9 cellular contexts compared by ENCODE assay signal in the genomic region with DNA sequence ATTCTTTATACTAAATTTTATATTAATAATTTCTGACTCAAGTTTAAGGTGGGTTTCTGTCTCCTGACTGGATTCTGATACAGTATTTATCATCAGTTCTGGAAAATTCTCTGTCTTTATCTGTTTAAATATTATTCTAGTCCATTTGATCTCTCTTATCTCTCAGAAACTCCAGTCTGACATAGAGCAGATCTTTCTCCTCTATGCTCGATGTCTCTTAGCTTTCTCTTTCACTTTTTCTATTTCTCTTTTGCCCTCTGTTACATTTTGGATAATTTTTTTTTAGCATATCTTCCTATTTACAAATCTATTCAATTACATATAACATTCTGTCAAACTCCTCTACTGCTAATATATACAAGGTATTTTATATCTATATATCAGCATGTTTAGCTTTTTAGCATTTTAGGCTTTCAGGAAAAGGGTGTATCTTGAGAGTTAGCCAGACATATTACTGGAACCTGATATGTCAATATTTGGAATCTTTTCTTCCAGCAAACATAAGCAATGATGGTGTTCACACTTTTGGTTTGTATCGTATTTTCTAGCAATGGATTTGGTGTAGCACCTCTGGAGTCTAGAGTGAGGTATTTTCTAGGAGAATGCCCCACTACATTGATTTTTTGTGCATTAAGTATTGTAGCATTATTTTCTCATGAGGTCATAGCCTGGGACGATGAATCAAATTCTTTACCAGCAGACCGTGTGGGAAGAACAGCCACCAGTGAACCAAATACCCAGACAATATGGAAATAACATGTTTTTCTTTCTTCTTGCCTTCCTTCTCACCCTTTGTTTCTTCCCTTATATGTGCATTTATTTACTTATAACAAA. TPM values are rescaled to one million over a fixed set of nuclear protein-coding genes. Genes with fewer than 3 reads are reported as not detected.
DNase-seq lines count a peak whose midpoint lies in the region; ATAC-seq and TF ChIP-seq lines count a peak whose summit lies in the region.
"Had no signal": no experiment of that assay in that cellular context is flagged by ENCODE, and none has a peak within 500 bp of the region (broad histone marks: within the 10 kb centered on the region; RNA-seq: fewer than 3 reads in every experiment).

No MANE protein-coding gene starts in this region.

- H3K9me3 ChIP-seq in T-helper 17 cell (ENCODE audit: control insufficient read depth, low read length, poor library complexity, severe bottlenecking) (no peaks in the 10 kb centered on the region), gastroesophageal sphincter (no peaks in the 10 kb centered on the region), gastrocnemius medialis (no peaks in the 10 kb centered on the region), vagina (no peaks in the 10 kb centered on the region)

- peaks cover 38% of the 10 kb centered on the region for H3K27me3 Mint-ChIP-seq in T-helper 17 cell

- H3K27ac ChIP-seq in gastroesophageal sphincter (peak overlapping the region in 3 of 4 donors; percentile 26 to 88 (median 33)), gastrocnemius medialis (peak overlapping the region; percentile 54 to 83 (median 76)), vagina (no peak overlapping the region)

- peaks cover 14% of the 10 kb centered on the region for H3K27me3 ChIP-seq in gastroesophageal sphincter
- H3K27me3 ChIP-seq in gastrocnemius medialis, result no peaks in the 10 kb centered on the region
- H3K27me3 ChIP-seq in vagina, result no peaks in the 10 kb centered on the region

- H3K27ac Mint-ChIP-seq in T-helper 17 cell, result peak overlapping the region; percentile 65

- TF ChIP-seq CTCF in gastroesophageal sphincter (IDR thresholded peaks at IDR 0.05) (no peak), gastrocnemius medialis (IDR thresholded peaks at IDR 0.05 in 4 of 5, conservative IDR thresholded peaks at IDR 0.05 in 1 of 5) (no peak), vagina (IDR thresholded peaks at IDR 0.05) (no peak)

- intact Hi-C loops in gastrocnemius medialis (cut with DNase I; ENCODE audit: low total_unique reads) (no loop called here), vagina (cut with DNase I) (no loop called here)

- in situ Hi-C loops in gastrocnemius medialis (cut with MboI; ENCODE audit: low sequenced_read_pairs in 4 of 4), result loop anchor here in 2 of 4 donors (25.0 kb wide), 1 partner anchor 405 kb away; a partner anchor contains a TSS

- H3K4me1 Mint-ChIP-seq in T-helper 17 cell, result peaks cover 7% of the 10 kb centered on the region

- DNase-seq in ELR (ENCODE audit: low read depth) (peak; percentile 86), T-helper 17 cell (no peak), gastrocnemius medialis (no peak), vagina (ENCODE audit: extremely low spot score in 2 of 2) (no peak), NCI-H1092 (lab: John Stamatoyannopoulos, UW) (no peak)
- DNase-seq: SHP77 had no signal

- WGBS in gastroesophageal sphincter (ENCODE audit: low coverage in 1 of 2), 2 donors, result 16 to 23% methylated on average over 4 of the region's 4 CpGs

- no peak for TF ChIP-seq EP300 in gastroesophageal sphincter (IDR thresholded peaks at IDR 0.05)

- H3K36me3 Mint-ChIP-seq in T-helper 17 cell (ENCODE audit: low read depth), result peaks cover 2% of the 10 kb centered on the region

- ATAC-seq in T-helper 17 cell (no peak), gastroesophageal sphincter (no peak), gastrocnemius medialis (no peak), HG03432 (IDR thresholded peaks at IDR 0.05; ENCODE audit: unreplicated experiment) (no peak), GM21360 (IDR thresholded peaks at IDR 0.05; ENCODE audit: unreplicated experiment) (no peak)

- TF ChIP-seq POLR2A in gastroesophageal sphincter (IDR thresholded peaks at IDR 0.05) (no peak), gastrocnemius medialis (IDR thresholded peaks at IDR 0.05) (no peak), vagina (IDR thresholded peaks at IDR 0.05) (no peak)

- H3K36me3 ChIP-seq in gastroesophageal sphincter, result no peaks in the 10 kb centered on the region
- no peaks in the 10 kb centered on the region for H3K36me3 ChIP-seq in gastrocnemius medialis
- no peaks in the 10 kb centered on the region for H3K36me3 ChIP-seq in vagina

- H3K4me3 ChIP-seq in gastroesophageal sphincter (peak overlapping the region in 1 of 2 donors; percentile 2), gastrocnemius medialis (peak overlapping the region in 3 of 4 donors; percentile 3 to 21 (median 16)), vagina (no peak overlapping the region)

- H3K4me3 Mint-ChIP-seq in T-helper 17 cell, result peak overlapping the region; percentile 42

- peaks cover 0 to 56% (median 0%) of the 10 kb centered on the region in 3 donors for H3K4me1 ChIP-seq in gastroesophageal sphincter
- peaks cover 34 to 41% of the 10 kb centered on the region in 2 donors for H3K4me1 ChIP-seq in gastrocnemius medialis
- peaks cover 21% of the 10 kb centered on the region for H3K4me1 ChIP-seq in vagina

RNA-seq across cellular contexts. Expression of a gene that starts 4.1 kb away (rescaled TPM):
- total RNA-seq in T-helper 17 cell (not detected), gastroesophageal sphincter (100 to 1,000 TPM in 3 of 4 donors, 10 to 100 TPM in 1; 39.4 to 409 (median 243) TPM), gastrocnemius medialis (100 to 1,000 TPM; 157 to 968 (median 541) TPM), vagina (898 TPM)

Comparison
In these comparisons a context has a peak if more than half of its experiments do, and no peak if none do; other contexts are left out.
1. H3K4me3 ChIP-seq: peak in gastrocnemius medialis (3 of 4); none in vagina (0 of 2).
2. RNA of a gene that starts 4.1 kb away (total RNA-seq): 157 to 968 TPM in gastrocnemius medialis, 898 TPM in vagina (single experiment) and 39.4 to 409 TPM in gastroesophageal sphincter; not detected in T-helper 17 cell; every median in the first group is over 10 times any median in the second.